Comparison of ENCODE assay signal across 8 cellular contexts in genomic region chr2:95323347-95324155, GRCh38. TPM values are rescaled to one million over a fixed set of nuclear protein-coding genes. Genes with fewer than 3 reads are reported as not detected.
DNase-seq lines count a peak whose midpoint lies in the region; FAIRE-seq and TF ChIP-seq lines count a peak whose summit lies in the region.

No MANE protein-coding gene starts in this region.

- H3K4me3 ChIP-seq in bronchial epithelial cell (ENCODE audit: low read depth, low read length) (no peak overlapping the region), neuronal stem cell (ENCODE audit: low read length in 2 of 2) (no peak overlapping the region)

- peak overlapping the region; percentile 35 for H2BK12ac ChIP-seq in neuronal stem cell (ENCODE audit: low read length)

- no peak overlapping the region for H3K14ac ChIP-seq in neuronal stem cell (ENCODE audit: low read length)

- H2BK15ac ChIP-seq in neuronal stem cell (ENCODE audit: low read length): no peak overlapping the region

- peak overlapping the region; percentile 71 for H2AK5ac ChIP-seq in neuronal stem cell (ENCODE audit: low read depth, low read length)

- no peaks in the 10 kb centered on the region for H3K36me3 ChIP-seq in bronchial epithelial cell (ENCODE audit: control insufficient read depth, insufficient read depth, low read length)
- H3K36me3 ChIP-seq in neuronal stem cell (replicated peaks in 1 of 2; ENCODE audit: control insufficient read depth in 2 of 2, insufficient read depth in 2 of 2, low read length in 2 of 2): no peaks in the 10 kb centered on the region

- H3K9ac ChIP-seq in neuronal stem cell (ENCODE audit: low read depth, low read length, poor library complexity): no peak overlapping the region

- no peak overlapping the region for H4K8ac ChIP-seq in neuronal stem cell (ENCODE audit: low read depth, low read length)

- H2AFZ ChIP-seq in neuronal stem cell (ENCODE audit: low read length): no peak overlapping the region

- DNase-seq in ELR (ENCODE audit: low read depth) (peak; percentile 54), Kasumi-1 (lab: John Stamatoyannopoulos, UW) (peak; percentile 17 to 18), bronchial epithelial cell (ENCODE audit: low read depth) (peak; percentile 36), neuronal stem cell (ENCODE audit: low spot score) (no peak), NCI-H128 (lab: John Stamatoyannopoulos, UW; ENCODE audit: unreplicated experiment) (no peak), NCI-H1092 treated with DMSO at 0.1 percent for 48 hours (lab: John Stamatoyannopoulos, UW) (no peak)
- DNase-seq in activated effector memory CD4-positive, alpha-beta T cell treated with anti-CD3 and anti-CD28 coated beads, Interleukin-2, amount 50 U/mL, for 16 hours: no peak
- no peak for DNase-seq in stimulated activated naive CD4-positive, alpha-beta T cell (lab: John Stamatoyannopoulos, UW)

- H3K4ac ChIP-seq in neuronal stem cell (ENCODE audit: low read length): no peak overlapping the region

- no peak overlapping the region for H2BK5ac ChIP-seq in neuronal stem cell (ENCODE audit: low read length)

- H2BK120ac ChIP-seq in neuronal stem cell (ENCODE audit: low read depth, low read length): no peak overlapping the region

- H3K4me2 ChIP-seq in neuronal stem cell (ENCODE audit: insufficient read depth, low read length, poor library complexity, severe bottlenecking): no peak overlapping the region

- peaks cover 1% of the 10 kb centered on the region for H3K27me3 ChIP-seq in bronchial epithelial cell (ENCODE audit: control insufficient read depth, insufficient read depth, low read length)
- H3K27me3 ChIP-seq in neuronal stem cell (ENCODE audit: control insufficient read depth in 3 of 3, insufficient read depth in 3 of 3, low read depth in 1 of 3, low read length in 3 of 3): peaks cover 0 to 15% (median 3%) of the 10 kb centered on the region in 3 experiments

- H3K79me1 ChIP-seq in neuronal stem cell (ENCODE audit: low read depth, low read length): peaks cover 2% of the 10 kb centered on the region

- H3K27ac ChIP-seq in neuronal stem cell (replicated peaks; ENCODE audit: low read length): no peak overlapping the region

- H3K4me1 ChIP-seq in neuronal stem cell (ENCODE audit: control insufficient read depth in 2 of 2, insufficient read depth in 1 of 2, low read depth in 1 of 2, low read length in 2 of 2): peaks cover 3 to 9% of the 10 kb centered on the region in 2 donors

- no peak overlapping the region for H3K23ac ChIP-seq in neuronal stem cell (ENCODE audit: low read depth, low read length, poor library complexity)

- peak overlapping the region; percentile 65 for H3K18ac ChIP-seq in neuronal stem cell (ENCODE audit: low read length)

- peak; percentile 83 for TF ChIP-seq CTCF in bronchial epithelial cell (IDR thresholded peaks at IDR 0.05; ENCODE audit: insufficient read depth, low read length, severe bottlenecking)

- no peak overlapping the region for H4K91ac ChIP-seq in neuronal stem cell (ENCODE audit: low read depth, low read length, poor library complexity)

- no CpG with 5 or more reads among the region's 26 CpGs for WGBS in neuronal stem cell (ENCODE audit: extremely low coverage in 2 of 2, insufficient read length in 2 of 2, insufficient replicate concordance in 1 of 2), 2 donors

- peaks cover 0 to 2% of the 10 kb centered on the region in 2 donors for H3K9me3 ChIP-seq in neuronal stem cell (replicated peaks in 1 of 2; ENCODE audit: control insufficient read depth in 2 of 2, insufficient read depth in 1 of 2, low read depth in 1 of 2, low read length in 2 of 2)

- no peak for FAIRE-seq in bronchial epithelial cell (lab: Jason Lieb, UNC)

RNA-seq across cellular contexts. Expression of gene KCNIP3, which starts 26.4 kb away (rescaled TPM):
- under 0.01 and 0.51 TPM in 2 replicates for total RNA-seq in bronchial epithelial cell
- 2.7 TPM for polyA plus RNA-seq in neuronal stem cell (2013, experiment 1 of 2)
- polyA plus RNA-seq in neuronal stem cell (2013, experiment 2 of 2): 2.7 TPM

RNA-seq across cellular contexts. Expression of gene PROM2, which starts 49.3 kb away (rescaled TPM):
- 10.8 and 41.6 TPM in 2 replicates for total RNA-seq in bronchial epithelial cell
- polyA plus RNA-seq in neuronal stem cell (2013, experiment 1 of 2): 1.5 TPM
- polyA plus RNA-seq in neuronal stem cell (2013, experiment 2 of 2): 0.83 TPM

Comparison
In these comparisons a context has a peak if more than half of its experiments do, and no peak if none do; other contexts are left out.
1. DNase-seq: peak in ELR (single experiment), Kasumi-1 (2 of 2) and bronchial epithelial cell (single experiment); none in neuronal stem cell (single experiment), activated effector memory CD4-positive, alpha-beta T cell treated with anti-CD3 and anti-CD28 coated beads, Interleukin-2, amount 50 U/mL, for 16 hours (single experiment), NCI-H128 (single experiment), NCI-H1092 treated with DMSO at 0.1 percent for 48 hours (single experiment) and stimulated activated naive CD4-positive, alpha-beta T cell (0 of 6).